1 cellular context compared by ENCODE assay signal in genomic region chr6:44105993-44106740, GRCh38.
TF ChIP-seq lines count a peak whose summit lies in the region.

No MANE protein-coding gene starts in this region.

TF ChIP-seq in K562, 482 proteins besides CTCF, POLR2A, EP300 and RAD21:
- TF ChIP-seq ADNP (tag; IDR thresholded peaks at IDR 0.05) (no peak), HINFP (tag; conservative IDR thresholded peaks at IDR 0.05; ENCODE audit: low read depth) (no peak), PURB (CRISPR knock-in tag; IDR thresholded peaks at IDR 0.05; ENCODE audit: low read depth) (no peak), AFF1 (IDR thresholded peaks at IDR 0.05; ENCODE audit: low read depth in 1 of 2, partially characterized antibody in 2 of 2) (no peak), LEF1 (IDR thresholded peaks at IDR 0.05) (no peak), TSHZ1 (CRISPR knock-in tag; IDR thresholded peaks at IDR 0.05) (no peak), FOXJ3 (CRISPR knock-in tag; IDR thresholded peaks at IDR 0.05) (no peak), RB1 (IDR thresholded peaks at IDR 0.05; ENCODE audit: low read depth) (no peak), CEBPB (tag; IDR thresholded peaks at IDR 0.05) (no peak), NCOA1 (IDR thresholded peaks at IDR 0.05; ENCODE audit: low read depth) (no peak), ZNF324 (CRISPR knock-in tag; IDR thresholded peaks at IDR 0.05) (no peak), SMAD3 (CRISPR knock-in tag; conservative IDR thresholded peaks at IDR 0.05) (no peak), ZNF407 (IDR thresholded peaks at IDR 0.05; ENCODE audit: low read depth) (no peak), PTBP1 (IDR thresholded peaks at IDR 0.05; ENCODE audit: low read depth, low read length) (no peak), IFI16 (CRISPR knock-in tag; IDR thresholded peaks at IDR 0.05) (no peak), SIN3B (IDR thresholded peaks at IDR 0.05; ENCODE audit: low read depth) (no peak), FOXA1 (IDR thresholded peaks at IDR 0.05; ENCODE audit: borderline replicate concordance) (no peak), ELF2 (CRISPR knock-in tag; IDR thresholded peaks at IDR 0.05) (no peak)
TF ChIP-seq in K562: peak in this region for 0.
